2 cellular contexts compared by ENCODE assay signal in genomic region chr3:65996605-65997004, GRCh38.
TF ChIP-seq lines count a peak whose summit lies in the region.

No MANE protein-coding gene starts in this region.

TF ChIP-seq in Ishikawa, 13 proteins besides CTCF, POLR2A, EP300 and RAD21:
- TF ChIP-seq MAX (IDR thresholded peaks at IDR 0.05) (no peak), TAF1 (IDR thresholded peaks at IDR 0.05; ENCODE audit: low read depth) (no peak), CEBPB (IDR thresholded peaks at IDR 0.05) (0 out of 2 replicates have a peak, but pooled peaks have one; percentile 18), TEAD4 (IDR thresholded peaks at IDR 0.05) (peak; percentile 28; the same call in 1 of the 2 replicates), ZBTB7A (IDR thresholded peaks at IDR 0.05; ENCODE audit: low read depth) (no peak), TCF12 (IDR thresholded peaks at IDR 0.05; ENCODE audit: low read depth) (no peak)

TF ChIP-seq in K562, 482 proteins besides CTCF, POLR2A, EP300 and RAD21:
- TF ChIP-seq ATF7 (IDR thresholded peaks at IDR 0.05) (peak; percentile 73), ATF1 (CRISPR knock-in tag; IDR thresholded peaks at IDR 0.05) (no peak), ATF1 (tag; IDR thresholded peaks at IDR 0.05) (0 out of 2 replicates have a peak, but pooled peaks have one; percentile 29), JUND (IDR thresholded peaks at IDR 0.05; ENCODE audit: borderline replicate concordance, low read depth, low read length) (0 out of 2 replicates have a peak, but pooled peaks have one; percentile 10), JUND (tag; IDR thresholded peaks at IDR 0.05; ENCODE audit: borderline replicate concordance, low read depth, low read length) (peak; percentile 47; the same call in 1 of the 3 replicates), ATF3 (IDR thresholded peaks at IDR 0.05) (peak; percentile 79), ATF3 (CRISPR knock-in tag; conservative IDR thresholded peaks at IDR 0.05) (no peak), FOS (IDR thresholded peaks at IDR 0.05; ENCODE audit: extremely low read depth, insufficient read length) (no peak)
